ENCODE assay signal across 10 cellular contexts in the genomic region with DNA sequence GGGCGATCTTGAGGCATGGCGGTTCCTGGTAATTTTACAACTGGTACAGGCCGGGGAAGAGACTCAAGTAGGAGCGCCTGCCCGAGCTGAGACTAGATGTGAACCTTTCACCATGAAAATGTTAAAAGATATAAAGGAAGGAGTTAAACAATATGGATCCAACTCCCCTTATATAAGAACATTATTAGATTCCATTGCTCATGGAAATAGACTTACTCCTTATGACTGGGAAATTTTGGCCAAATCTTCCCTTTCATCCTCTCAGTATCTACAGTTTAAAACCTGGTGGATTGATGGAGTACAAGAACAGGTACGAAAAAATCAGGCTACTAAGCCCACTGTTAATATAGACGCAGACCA. TPM values are rescaled to one million over a fixed set of nuclear protein-coding genes. Genes with fewer than 3 reads are reported as not detected.
"Had no signal": no experiment of that assay in that cellular context is flagged by ENCODE, and none has a peak within 500 bp of the region (broad histone marks: within the 10 kb centered on the region; RNA-seq: fewer than 3 reads in every experiment).

No MANE protein-coding gene starts in this region.

RNA-seq across cellular contexts. Expression of a gene that starts 40.3 kb away (rescaled TPM):
- total RNA-seq: esophagus muscularis mucosa; gastroesophageal sphincter; left lobe of liver; lower leg skin; mucosa of gallbladder; myocyte; natural killer cell treated with Interleukin-12 subunit alpha and Interleukin-12 subunit beta and Interleukin-15 and Interleukin-18, amount 100 ng/mL, for 72 hours; occipital lobe; right cardiac atrium had no signal
- polyA plus RNA-seq: right cardiac atrium, small intestine had no signal
